1 cellular context compared by ENCODE assay signal in the genomic region with DNA sequence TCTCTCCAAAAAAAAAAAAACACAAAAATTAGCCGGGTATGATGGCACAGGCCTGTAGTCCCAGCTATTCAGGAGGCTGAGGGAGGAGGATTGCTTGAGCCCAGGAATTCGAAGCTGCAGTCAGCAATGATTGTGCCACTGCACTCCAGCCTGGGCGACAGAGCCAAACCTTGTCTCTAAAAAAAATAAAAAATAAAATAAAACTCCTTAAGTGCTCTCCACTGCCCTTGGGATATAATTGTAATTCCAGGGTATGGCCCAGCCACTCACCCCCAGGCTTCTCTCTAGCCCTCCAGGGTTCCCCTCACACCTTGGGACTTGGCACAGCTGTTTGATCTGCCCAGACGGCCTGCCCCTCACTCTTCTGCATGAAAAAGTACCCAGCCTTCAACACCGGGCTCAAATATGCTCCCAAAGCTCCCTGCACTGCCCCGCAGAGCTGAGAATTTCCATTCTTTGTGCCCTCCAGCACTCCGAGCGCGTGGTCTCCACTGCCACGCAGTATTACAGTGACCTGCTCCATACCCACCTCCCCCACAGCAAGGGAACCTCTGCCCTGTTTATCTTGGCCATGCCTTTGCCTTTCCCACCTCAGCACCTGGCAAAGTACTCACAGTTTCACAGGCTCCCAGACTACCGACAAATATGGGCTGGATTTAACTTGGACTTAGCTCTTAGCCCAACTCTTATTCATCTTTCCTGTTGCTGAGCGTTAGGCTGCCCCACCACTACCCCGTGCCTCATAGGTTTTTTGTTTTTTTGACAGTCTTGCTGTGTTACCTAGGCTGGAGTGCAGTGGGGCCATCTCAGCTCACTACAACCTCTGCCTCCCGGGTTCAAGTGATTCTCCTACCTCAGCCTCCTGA.
TF ChIP-seq lines count a peak whose summit lies in the region.

No MANE protein-coding gene starts in this region.

TF ChIP-seq in endothelial cell of umbilical vein, 7 proteins besides CTCF, POLR2A, EP300 and RAD21 (continued from another document):
- TF ChIP-seq JUN (IDR thresholded peaks at IDR 0.05; ENCODE audit: borderline replicate concordance, insufficient read depth, insufficient read length, low read depth) (no peak), EZH2 (IDR thresholded peaks at IDR 0.05; ENCODE audit: borderline replicate concordance, low read depth, low read length, severe bottlenecking) (no peak)
